In the genomic region with DNA sequence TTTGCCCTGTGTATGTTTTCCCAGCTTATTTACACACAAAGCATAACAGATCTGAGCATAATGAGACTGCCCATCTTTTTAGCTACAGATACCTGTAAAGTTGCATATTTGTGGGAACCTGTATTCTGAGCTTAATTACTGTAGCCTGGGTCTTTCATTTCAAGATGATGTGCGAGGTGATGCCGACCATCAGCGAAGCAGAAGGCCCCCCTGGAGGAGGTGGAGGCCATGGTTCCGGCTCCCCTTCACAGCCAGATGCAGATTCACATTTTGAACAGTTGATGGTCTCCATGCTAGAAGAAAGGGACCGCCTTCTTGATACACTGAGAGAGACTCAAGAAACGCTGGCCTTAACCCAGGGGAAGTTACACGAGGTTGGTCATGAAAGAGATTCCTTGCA, we compare ENCODE assay signal across 12 cellular contexts. TPM values are rescaled to one million over a fixed set of nuclear protein-coding genes. Genes with fewer than 3 reads are reported as not detected.
DNase-seq lines count a peak whose midpoint lies in the region; ATAC-seq and TF ChIP-seq lines count a peak whose summit lies in the region.
"Had no signal": no experiment of that assay in that cellular context is flagged by ENCODE, and none has a peak within 500 bp of the region (broad histone marks: within the 10 kb centered on the region; RNA-seq: fewer than 3 reads in every experiment).

No MANE protein-coding gene starts in this region.

- H3K4me3 Mint-ChIP-seq in CD4-positive, alpha-beta memory T cell = peak overlapping the region; percentile 68 to 91 (median 83)
- H3K4me3 Mint-ChIP-seq in nephron = peak overlapping the region; percentile 92 to 97 (median 96)

- H3K4me1 Mint-ChIP-seq in CD4-positive, alpha-beta memory T cell = peaks cover 28 to 62% (median 47%) of the 10 kb centered on the region in 4 donors
- peaks cover 4% of the 10 kb centered on the region for H3K4me1 Mint-ChIP-seq in nephron

- peaks cover 50% of the 10 kb centered on the region for H3K4me1 ChIP-seq in CD4-positive, alpha-beta memory T cell (ENCODE audit: insufficient read depth, low read length)
- H3K4me1 ChIP-seq in Loucy (ENCODE audit: insufficient read depth, low read length, poor library complexity, severe bottlenecking) = peaks cover 53% of the 10 kb centered on the region

- peaks cover 15 to 45% of the 10 kb centered on the region in 2 donors for H3K36me3 Mint-ChIP-seq in CD4-positive, alpha-beta memory T cell
- H3K36me3 Mint-ChIP-seq in nephron (ENCODE audit: low read depth) = peaks cover 38% of the 10 kb centered on the region

- no peaks in the 10 kb centered on the region for H3K9me3 Mint-ChIP-seq in CD4-positive, alpha-beta memory T cell
- H3K9me3 Mint-ChIP-seq in nephron = no peaks in the 10 kb centered on the region

- H3K36me3 ChIP-seq in CD4-positive, alpha-beta memory T cell (ENCODE audit: insufficient read depth, low read length) = no peaks in the 10 kb centered on the region
- peaks cover 6% of the 10 kb centered on the region; the same call in 1 of the 2 replicates for H3K36me3 ChIP-seq in Loucy (ENCODE audit: insufficient read depth, low read length)

- POLR2A ChIA-PET in CD4-positive, alpha-beta memory T cell (lab: Charles Lee; ENCODE audit: partially characterized antibody) = interaction anchor here (3.4 kb wide), 1 partner anchor 69 kb away, joined by 22 read pairs; a partner anchor contains a TSS

- no peaks in the 10 kb centered on the region for H3K27me3 ChIP-seq in CD4-positive, alpha-beta memory T cell (ENCODE audit: insufficient read depth, low read length)
- no peaks in the 10 kb centered on the region for H3K27me3 ChIP-seq in Loucy (ENCODE audit: insufficient read depth, low read length, poor library complexity, severe bottlenecking)
- H3K27me3 ChIP-seq: brain microvascular endothelial cell, upper lobe of left lung had no signal

- peak overlapping the region; percentile 99 for H3K4me2 ChIP-seq in Loucy (ENCODE audit: low read depth, low read length, poor library complexity, severe bottlenecking)

- peaks cover 61% of the 10 kb centered on the region for H3K79me2 ChIP-seq in Loucy (ENCODE audit: insufficient read depth, low read length)

- H3K9me3 ChIP-seq in CD4-positive, alpha-beta memory T cell (ENCODE audit: control insufficient read depth in 1 of 2, low read length in 2 of 2) = no peaks in the 10 kb centered on the region
- H3K9me3 ChIP-seq in Loucy (ENCODE audit: insufficient read depth, low read depth, low read length) = no peaks in the 10 kb centered on the region
- H3K9me3 ChIP-seq: upper lobe of left lung had no signal

- peaks cover 4 to 5% of the 10 kb centered on the region in 2 donors for H3K27me3 Mint-ChIP-seq in CD4-positive, alpha-beta memory T cell
- H3K27me3 Mint-ChIP-seq in nephron (ENCODE audit: low read depth) = peaks cover 32% of the 10 kb centered on the region

- H3K27ac Mint-ChIP-seq in CD4-positive, alpha-beta memory T cell = peak overlapping the region; percentile 21 to 88 (median 76)
- peak overlapping the region in 1 of 3 experiments; percentile 29 for H3K27ac Mint-ChIP-seq in nephron

- H3K9ac ChIP-seq in Loucy (ENCODE audit: low read depth, low read length, poor library complexity, severe bottlenecking) = peak overlapping the region; percentile 78

- ATAC-seq in GM18517 (IDR thresholded peaks at IDR 0.05; ENCODE audit: unreplicated experiment) (no peak), GM21528 (IDR thresholded peaks at IDR 0.05; ENCODE audit: low FRiP score, unreplicated experiment) (no peak), GM19397 (IDR thresholded peaks at IDR 0.05; ENCODE audit: unreplicated experiment) (no peak)

- CTCF ChIA-PET in CD4-positive, alpha-beta memory T cell (lab: Charles Lee; ENCODE audit: partially characterized antibody) = interaction anchor here (1.4 kb wide), 1 partner anchor 67 kb away, joined by 4 read pairs; no protein-coding TSS in a partner anchor

- no peaks in the 10 kb centered on the region for H3K9me2 ChIP-seq in Loucy (replicated peaks; ENCODE audit: low read depth, low read length)

- TF ChIP-seq CTCF in Loucy (conservative IDR thresholded peaks at IDR 0.05; ENCODE audit: low read length) (no peak), coronary artery (IDR thresholded peaks at IDR 0.05) (no peak), nephron (IDR thresholded peaks at IDR 0.05; ENCODE audit: unreplicated experiment in 3 of 3) (no peak)

- H4K20me1 ChIP-seq in Loucy (ENCODE audit: insufficient read depth, low read length, poor library complexity, severe bottlenecking) = peaks cover 55% of the 10 kb centered on the region

- H2AFZ ChIP-seq in Loucy (ENCODE audit: low read length) = no peak overlapping the region

- H3K27ac ChIP-seq in CD4-positive, alpha-beta memory T cell (ENCODE audit: low read depth, low read length) = no peak overlapping the region
- no peak overlapping the region for H3K27ac ChIP-seq in coronary artery

- no peak overlapping the region for H3K4me3 ChIP-seq in CD4-positive, alpha-beta memory T cell (ENCODE audit: low read length in 2 of 2)
- H3K4me3 ChIP-seq in Loucy (ENCODE audit: low read length, poor library complexity, severe bottlenecking) (peak overlapping the region; percentile 93), coronary artery (peak overlapping the region; percentile 85)

- no peak for DNase-seq in CD4-positive, alpha-beta memory T cell
- no peak for DNase-seq in coronary artery (ENCODE audit: low spot score)
- no peak for DNase-seq in NCI-H2081 (lab: John Stamatoyannopoulos, UW)
- DNase-seq: NCI-H2171; stimulated activated CD4-positive, alpha-beta T cell treated with anti-CD3 and anti-CD28 coated beads, Interleukin-12 subunit alpha, Interleukin-12 subunit beta, amount 100 ng/mL, for 4 hours had no signal

- intact Hi-C loops in CD4-positive, alpha-beta memory T cell (cut with micrococcal nuclease) = no loop called here

- H3F3A ChIP-seq in Loucy (ENCODE audit: low read depth) = no peaks in the 10 kb centered on the region

RNA-seq across cellular contexts. Expression of a gene that starts 1.5 kb away (rescaled TPM):
- total RNA-seq in CD4-positive, alpha-beta memory T cell = 10 to 100 TPM; 52.0 to 54.8 TPM
- 10 to 100 TPM in 1 of 2 donors, 1 to 10 TPM in 1; 4.3 to 19.5 TPM for polyA plus RNA-seq in CD4-positive, alpha-beta memory T cell

Comparison
In these comparisons a context has a peak if more than half of its experiments do, and no peak if none do; other contexts are left out.
1. H3K4me3 ChIP-seq: peak in Loucy (single experiment) and coronary artery (single experiment); none in CD4-positive, alpha-beta memory T cell (0 of 2).